In the genomic region with DNA sequence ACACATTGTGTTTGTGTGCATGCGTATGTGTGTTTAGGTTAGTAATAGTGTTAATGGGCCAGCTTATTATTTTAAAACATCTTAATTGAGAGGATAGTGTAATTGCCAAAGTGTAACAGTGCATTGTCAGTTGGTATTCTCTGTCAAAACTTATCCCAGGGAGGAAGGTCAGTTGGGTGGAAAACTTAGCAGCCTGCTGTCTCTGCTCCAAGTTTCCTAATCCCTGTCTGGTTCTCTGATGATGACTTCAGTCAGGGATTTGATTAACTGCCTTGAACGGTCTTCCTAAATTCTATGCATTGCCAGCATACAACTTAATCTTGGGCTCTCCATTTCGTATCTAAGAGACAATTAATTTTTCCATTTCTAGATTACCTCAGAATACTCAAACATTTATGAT, we compare ENCODE assay signal across 17 cellular contexts.
"Had no signal": no experiment of that assay in that cellular context is flagged by ENCODE, and none has a peak within 500 bp of the region (broad histone marks: within the 10 kb centered on the region; RNA-seq: fewer than 3 reads in every experiment).

No MANE protein-coding gene starts in this region.

- ATAC-seq: activated CD8-positive, alpha-beta T cell treated with anti-CD3 and anti-CD28 coated beads, Interleukin-2, amount 10 ng/mL, durations not matched to agents 7 days and 5 days; activated naive CD8-positive, alpha-beta T cell treated with anti-CD3 and anti-CD28 coated beads, Interleukin-2, amount 50 U/mL, for 24 hours; gastroesophageal sphincter; heart right ventricle; naive thymus-derived CD8-positive, alpha-beta T cell; upper lobe of right lung had no signal

- DNase-seq: activated CD4-positive, alpha-beta T cell treated with anti-CD3 and anti-CD28 coated beads, Interleukin-2, amount 10 ng/mL, durations not matched to agents 7 days and 5 days; activated CD8-positive, alpha-beta T cell treated with anti-CD3 and anti-CD28 coated beads, Interleukin-2, amount 10 ng/mL, durations not matched to agents 7 days and 5 days; activated effector memory CD4-positive, alpha-beta T cell treated with Interleukin-2 at 50 U/mL for 16 hours; activated naive CD4-positive, alpha-beta T cell treated with anti-CD3 and anti-CD28 coated beads, Interleukin-2, amount 10 ng/mL, durations not matched to agents 7 days and 5 days; activated naive CD8-positive, alpha-beta T cell treated with anti-CD3 and anti-CD28 coated beads, Interleukin-2, amount 50 U/mL, for 24 hours; activated T-cell treated with anti-CD3 and anti-CD28 coated beads, Interleukin-2, amount 50 U/mL, for 24 hours; cortex of kidney; heart right ventricle; mesendoderm; naive thymus-derived CD8-positive, alpha-beta T cell; stimulated activated CD4-positive, alpha-beta T cell treated with anti-CD3 and anti-CD28 coated beads, Interleukin-12 subunit alpha, Interleukin-12 subunit beta, amount 100 ng/mL, for 4 hours; stimulated activated CD4-positive, alpha-beta T cell treated with anti-CD3 and anti-CD28 coated beads, Interleukin-1b, Interleukin-23, amount 100 ng/mL, for 48 hours; stimulated activated CD8-positive, alpha-beta memory T cell treated with anti-CD3 and anti-CD28 coated beads, Interleukin-4, amount 100 ng/mL, for 48 hours; stimulated activated naive CD4-positive, alpha-beta T cell; upper lobe of right lung had no signal

- H3K4me3 ChIP-seq: breast epithelium, gastroesophageal sphincter, heart right ventricle, upper lobe of right lung had no signal

- H3K9me3 ChIP-seq: breast epithelium, gastroesophageal sphincter, heart right ventricle, upper lobe of right lung had no signal

- H3K27ac ChIP-seq: breast epithelium, gastroesophageal sphincter, heart right ventricle, upper lobe of right lung had no signal

- H3K4me1 ChIP-seq: breast epithelium, heart right ventricle, upper lobe of right lung had no signal

- H3K27me3 ChIP-seq: breast epithelium, gastroesophageal sphincter, heart right ventricle, upper lobe of right lung had no signal

- H3K36me3 ChIP-seq: breast epithelium had no signal
